In genomic region chr16:74605746-74606520, GRCh38 we compare ENCODE assay signal across 8 cellular contexts. TPM values are rescaled to one million over a fixed set of nuclear protein-coding genes. Genes with fewer than 3 reads are reported as not detected.
DNase-seq lines count a peak whose midpoint lies in the region; FAIRE-seq and TF ChIP-seq lines count a peak whose summit lies in the region.

No MANE protein-coding gene starts in this region.

- intact Hi-C loops in transverse colon (cut with DNase I; ENCODE audit: low total_unique reads), result no loop called here

- no peaks in the 10 kb centered on the region for H3K36me3 ChIP-seq in transverse colon

- TF ChIP-seq POLR2A in GM12891 (IDR thresholded peaks at IDR 0.05; ENCODE audit: low read depth, low read length) (no peak), transverse colon (IDR thresholded peaks at IDR 0.05) (no peak)

- in situ Hi-C loops in transverse colon (cut with MboI; ENCODE audit: low pct_ligation_motif_present in 1 of 4, low pct_unique_long_range_greater_than_20kb in 1 of 4, low sequenced_read_pairs in 3 of 4), result loop anchor here in 3 of 4 donors (25.0 kb wide), 3 partner anchors 119 to 294 kb away; no protein-coding TSS in a partner anchor

- DNase-seq in GM12891 (ENCODE audit: insufficient read length, low spot score) (no peak), cardiac fibroblast (ENCODE audit: low read depth in 2 of 2) (no peak), medulla oblongata (ENCODE audit: extremely low spot score) (peak; percentile 44), transverse colon (no peak), NCI-H146 (lab: John Stamatoyannopoulos, UW) (no peak), GOT3 (lab: John Stamatoyannopoulos, UW) (no peak), LoVo (ENCODE audit: low spot score) (no peak)
- no peak for DNase-seq in Jurkat, Clone E6-1 (ENCODE audit: low read depth, low spot score)

- H3K4me1 ChIP-seq in transverse colon, result peaks cover 22 to 57% (median 39%) of the 10 kb centered on the region in 4 donors

- TF ChIP-seq CTCF in cardiac fibroblast (IDR thresholded peaks at IDR 0.05; ENCODE audit: low read depth, low read length) (no peak), transverse colon (IDR thresholded peaks at IDR 0.05) (no peak)

- peak overlapping the region; percentile 76 for H3K4me3 ChIP-seq in Jurkat, Clone E6-1 (ENCODE audit: low read length)
- peak overlapping the region; percentile 94 to 99 for H3K4me3 ChIP-seq in cardiac fibroblast (replicated peaks in 1 of 2; ENCODE audit: low read depth in 2 of 2, low read length in 2 of 2)
- peak overlapping the region; percentile 65 to 98 (median 78) for H3K4me3 ChIP-seq in transverse colon

- no peaks in the 10 kb centered on the region for H3K9me3 ChIP-seq in transverse colon

- TF ChIP-seq EP300 in transverse colon (IDR thresholded peaks at IDR 0.05; ENCODE audit: low read depth), result no peak

- peak; percentile 5 for FAIRE-seq in GM12891 (lab: Jason Lieb, UNC)

- H3K27me3 ChIP-seq in transverse colon, result no peaks in the 10 kb centered on the region

- WGBS in transverse colon (ENCODE audit: low coverage in 1 of 2), 2 donors, result 2 to 3% methylated on average over 16 to 17 of the region's 17 CpGs

- peak overlapping the region; percentile 92 to 99 (median 94) for H3K27ac ChIP-seq in transverse colon

TF ChIP-seq in GM12891, 5 proteins besides CTCF, POLR2A, EP300 and RAD21:
- TF ChIP-seq SPI1 (IDR thresholded peaks at IDR 0.05; ENCODE audit: low read depth, low read length), result no peak
TF ChIP-seq in GM12891: peak in this region for 0.

RNA-seq across cellular contexts. Expression of gene GLG1, which starts 1.0 kb away (rescaled TPM):
- 24.9 TPM for polyA plus RNA-seq in GM12891 (2012; ENCODE audit: low read depth, missing spikeins)
- polyA plus RNA-seq in Jurkat, Clone E6-1 (2012; ENCODE audit: insufficient read depth, insufficient read length), result 70.4 TPM
- 100 to 1,000 TPM in 3 of 4 donors, 10 to 100 TPM in 1; 77.0 to 154 (median 127) TPM for total RNA-seq in transverse colon
